Comparison of ENCODE assay signal across 17 cellular contexts in the genomic region with DNA sequence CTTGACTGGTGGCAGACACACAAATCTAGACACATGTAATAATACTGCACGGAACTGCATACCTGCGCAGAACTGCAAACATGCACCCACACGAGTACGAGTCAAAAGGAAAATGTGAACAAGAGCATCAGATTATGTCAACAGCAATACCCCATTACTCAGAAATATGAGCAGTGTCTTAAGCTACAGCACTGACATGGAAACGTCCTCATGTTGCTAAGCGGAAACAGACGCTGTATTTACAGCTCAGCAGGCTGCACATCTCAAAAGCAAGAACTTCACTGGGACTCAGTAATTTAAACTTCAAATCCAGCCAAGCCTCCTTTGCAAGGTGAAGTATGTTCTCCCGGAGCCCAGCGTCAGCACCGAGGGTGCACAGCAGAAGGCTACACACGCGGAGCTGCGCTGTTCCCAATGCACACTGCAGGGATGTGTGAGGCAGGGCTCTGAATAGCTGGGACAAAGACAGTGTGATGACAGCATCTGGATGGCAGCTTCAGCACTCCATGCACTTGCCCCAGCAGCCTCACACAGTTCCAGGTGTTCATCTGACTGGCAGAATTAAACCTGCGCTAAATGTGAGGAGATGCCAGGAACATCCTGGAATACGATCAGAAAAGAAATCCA.
DNase-seq lines count a peak whose midpoint lies in the region; ATAC-seq, FAIRE-seq and TF ChIP-seq lines count a peak whose summit lies in the region.
"Had no signal": no experiment of that assay in that cellular context is flagged by ENCODE, and none has a peak within 500 bp of the region (broad histone marks: within the 10 kb centered on the region; RNA-seq: fewer than 3 reads in every experiment).

No MANE protein-coding gene starts in this region.

- H4K20me1 ChIP-seq in K562 (replicated peaks; ENCODE audit: control insufficient read depth, insufficient read depth, low read length): no peaks in the 10 kb centered on the region; the same call in 1 of the 2 replicates

- TF ChIP-seq RAD21 in K562 (CRISPR knock-in tag; conservative IDR thresholded peaks at IDR 0.05 in 1 of 2, IDR thresholded peaks at IDR 0.05 in 1 of 2): no peak

- WGBS in K562 (ENCODE audit: insufficient coverage, low coverage, missing lambda C conversion rate): under 1% methylated on average over 15 of the region's 15 CpGs
- WGBS in testis, 2 donors: 92 to 95% methylated on average over 8 to 15 of the region's 15 CpGs

- TF ChIP-seq EP300 in K562 (IDR thresholded peaks at IDR 0.05; ENCODE audit: low read length): no peak

- no peak for FAIRE-seq in K562 (lab: Jason Lieb, UNC)

- H3K4me1 ChIP-seq in K562 (replicated peaks in 1 of 2; ENCODE audit: control insufficient read depth in 2 of 2, insufficient read depth in 2 of 2, low read length in 2 of 2) (peaks cover 0 to 5% of the 10 kb centered on the region in 2 experiments; a peak in 1 of 5 replicates), testis (peaks cover 8% of the 10 kb centered on the region)
- H3K4me1 ChIP-seq: Peyer's patch had no signal

- ATAC-seq in K562 (peak; percentile 43; the same call in 2 of the 3 replicates), omental fat pad (ENCODE audit: low FRiP score) (no peak)
- ATAC-seq: GM23338 had no signal

- H3K27me3 ChIP-seq in K562 (ENCODE audit: control insufficient read depth in 2 of 2, insufficient read depth in 2 of 2, low read length in 2 of 2) (peaks cover 24 to 38% of the 10 kb centered on the region in 2 experiments; a peak in 4 of 5 replicates), testis (no peaks in the 10 kb centered on the region)
- H3K27me3 ChIP-seq: Peyer's patch had no signal

- H3K4me2 ChIP-seq in K562 (ENCODE audit: insufficient read depth, low read length): no peak overlapping the region
- H3K4me2 ChIP-seq: GM23338 had no signal

- H3K4me3 ChIP-seq in K562 (no peak overlapping the region), testis (no peak overlapping the region)
- H3K4me3 ChIP-seq: GM23338, Peyer's patch had no signal

- intact Hi-C loops in K562 (cut with micrococcal nuclease) (no loop called here), testis (cut with DNase I; ENCODE audit: low total_unique reads) (no loop called here)

- no peaks in the 10 kb centered on the region for H3K79me2 ChIP-seq in K562 (ENCODE audit: control insufficient read depth, insufficient read depth, low read length)

- no peaks in the 10 kb centered on the region for H3K9me1 ChIP-seq in K562 (ENCODE audit: control insufficient read depth, insufficient read depth, low read length)

- no peak for TF ChIP-seq CTCF in K562 (IDR thresholded peaks at IDR 0.05 in 2 of 3, conservative IDR thresholded peaks at IDR 0.05 in 1 of 3; ENCODE audit: insufficient read depth in 2 of 3, low read depth in 1 of 3, low read length in 3 of 3)
- TF ChIP-seq CTCF in testis (IDR thresholded peaks at IDR 0.05): no peak
- TF ChIP-seq CTCF in omental fat pad (IDR thresholded peaks at IDR 0.05): no peak

- no peak overlapping the region for H3K27ac ChIP-seq in K562 (ENCODE audit: extremely low read depth, low read depth, low read length)
- H3K27ac ChIP-seq in testis: no peak overlapping the region
- H3K27ac ChIP-seq: Peyer's patch had no signal

- no peak overlapping the region for H2AFZ ChIP-seq in K562 (ENCODE audit: low read depth, low read length)
- H2AFZ ChIP-seq: GM23338 had no signal

- H3K36me3 ChIP-seq in K562 (ENCODE audit: control insufficient read depth, insufficient read depth, low read length): no peaks in the 10 kb centered on the region
- H3K36me3 ChIP-seq in testis (ENCODE audit: low read depth, missing control alignments): no peaks in the 10 kb centered on the region
- H3K36me3 ChIP-seq: Peyer's patch had no signal

- no peaks in the 10 kb centered on the region for H3K9me3 ChIP-seq in K562 (replicated peaks; ENCODE audit: control insufficient read depth, insufficient read depth, low read depth, low read length)
- no peaks in the 10 kb centered on the region for H3K9me3 ChIP-seq in testis
- H3K9me3 ChIP-seq: Peyer's patch had no signal

- BruUV-seq in K562 (replicated peaks; lab: Mats Ljungman, UMichigan): no TSS peak

- POLR2A ChIA-PET in K562 (lab: Yijun Ruan, JAX): interaction anchor here (0.6 kb wide), 1 partner anchor 189 kb away, joined by 3 read pairs; no protein-coding TSS in a partner anchor

- in situ Hi-C loops in K562 (cut with MboI): no loop called here

- CTCF ChIA-PET in K562 (lab: Yijun Ruan, JAX; ENCODE audit: low intra/inter-chr PET ratio): no interaction called here

- no peak overlapping the region for H3K9ac ChIP-seq in K562 (ENCODE audit: insufficient read depth in 1 of 2, low read depth in 2 of 2, low read length in 2 of 2)

- TF ChIP-seq POLR2A in K562 (conservative IDR thresholded peaks at IDR 0.05) (no peak), testis (IDR thresholded peaks at IDR 0.05) (no peak)

- DNase-seq in NCI-H128 (lab: John Stamatoyannopoulos, UW; ENCODE audit: unreplicated experiment): peak; percentile 2
- DNase-seq in K562 (ENCODE audit: extremely low read depth in 1 of 4, low spot score in 3 of 4): no peak
- DNase-seq in inferior parietal cortex (ENCODE audit: extremely low spot score): peak; percentile 15
- peak; percentile 28 for DNase-seq in pons (ENCODE audit: low spot score)
- no peak for DNase-seq in GM19238 (ENCODE audit: insufficient read length, low spot score)
- no peak for DNase-seq in testis
- DNase-seq in omental fat pad (ENCODE audit: low spot score): no peak
- DNase-seq: ACHN; CD4-positive, alpha-beta T cell; GF-D8; HCEC 1CT; NCI-H1092 treated with DMSO at 0.1 percent for 48 hours; NCI-H2081 treated with DMSO at 0.1 percent for 48 hours; NCI-H345; NCI-H524 treated with DMSO at 0.1 percent for 48 hours; Peyer's patch had no signal

TF ChIP-seq in K562, 482 proteins besides CTCF, POLR2A, EP300 and RAD21:
- TF ChIP-seq FOXK2 (conservative IDR thresholded peaks at IDR 0.05 in 1 of 2, IDR thresholded peaks at IDR 0.05 in 1 of 2; ENCODE audit: low read depth in 2 of 2): no peak
- no peak for TF ChIP-seq SMAD4 (CRISPR knock-in tag; conservative IDR thresholded peaks at IDR 0.05)

Comparison
In these comparisons a context has a peak if more than half of its experiments do, and no peak if none do; other contexts are left out.
1. DNase-seq: peak in NCI-H128 (single experiment), inferior parietal cortex (single experiment) and pons (single experiment); none in K562 (0 of 4), GM19238 (single experiment), testis (single experiment) and omental fat pad (single experiment).